16 cellular contexts compared by ENCODE assay signal in the genomic region with DNA sequence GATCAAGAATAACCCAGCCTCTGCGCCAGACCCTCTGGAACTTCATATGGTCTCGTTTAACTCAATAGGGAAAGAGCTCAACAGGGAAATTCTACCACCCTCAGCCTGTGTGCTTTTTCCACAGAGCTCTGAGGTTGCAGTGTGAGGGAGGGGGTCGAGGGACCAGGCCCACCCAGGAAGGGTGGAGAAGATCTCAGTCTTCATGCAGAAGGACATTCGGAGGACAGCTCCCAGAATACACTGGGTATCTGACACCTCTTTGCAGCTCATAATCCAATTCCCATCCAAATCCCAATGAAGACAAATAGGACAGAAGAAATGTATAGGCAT. TPM values are rescaled to one million over a fixed set of nuclear protein-coding genes. Genes with fewer than 3 reads are reported as not detected.
A peak's percentile ranks its signal among the peaks of the same experiment; 100 is the strongest.
DNase-seq lines count a peak whose midpoint lies in the region; ATAC-seq and TF ChIP-seq lines count a peak whose summit lies in the region.
"Had no signal": no experiment of that assay in that cellular context is flagged by ENCODE, and none has a peak within 500 bp of the region (broad histone marks: within the 10 kb centered on the region; RNA-seq: fewer than 3 reads in every experiment).

No MANE protein-coding gene starts in this region.

- DNase-seq in activated CD8-positive, alpha-beta memory T cell treated with anti-CD3 and anti-CD28 coated beads for 24 hours, result peak; percentile 5
- no peak for DNase-seq in activated CD8-positive, alpha-beta memory T cell treated with anti-CD3 and anti-CD28 coated beads, Interleukin-2, amount 50 U/mL, for 4 hours
- peak; percentile 25 for DNase-seq in lung (ENCODE audit: low spot score)
- no peak for DNase-seq in neuronal stem cell (ENCODE audit: low spot score)
- DNase-seq in type B pancreatic cell (ENCODE audit: extremely low spot score, unreplicated experiment), result no peak
- no peak for DNase-seq in OCI-M2 (lab: John Stamatoyannopoulos, UW; ENCODE audit: unreplicated experiment)
- no peak for DNase-seq in SW480 (ENCODE audit: low spot score)
- DNase-seq: CD8-positive, alpha-beta memory T cell; DND-41; GDM1; HCEC 1CT; HFFc6 had no signal

- H2BK15ac ChIP-seq in neuronal stem cell (ENCODE audit: low read length), result no peak overlapping the region

- H2BK120ac ChIP-seq in neuronal stem cell (ENCODE audit: low read depth, low read length), result no peak overlapping the region

- H3K79me1 ChIP-seq in neuronal stem cell (ENCODE audit: low read depth, low read length), result no peaks in the 10 kb centered on the region

- H3K36me3 ChIP-seq in lung (ENCODE audit: control insufficient read depth in 2 of 2, insufficient read depth in 2 of 2, low read length in 2 of 2) (no peaks in the 10 kb centered on the region), neuronal stem cell (replicated peaks in 1 of 2; ENCODE audit: control insufficient read depth in 2 of 2, insufficient read depth in 2 of 2, low read length in 2 of 2) (no peaks in the 10 kb centered on the region)

- H3K4me1 Mint-ChIP-seq in type B pancreatic cell (ENCODE audit: unreplicated experiment), result peaks cover 12% of the 10 kb centered on the region

- no peaks in the 10 kb centered on the region for H3K27me3 Mint-ChIP-seq in type B pancreatic cell

- H3K27me3 ChIP-seq in lung (ENCODE audit: control insufficient read depth, insufficient read depth), result no peaks in the 10 kb centered on the region
- H3K27me3 ChIP-seq in neuronal stem cell (ENCODE audit: control insufficient read depth in 3 of 3, insufficient read depth in 3 of 3, low read depth in 1 of 3, low read length in 3 of 3), result peaks cover 0 to 35% (median 5%) of the 10 kb centered on the region in 3 experiments

- no peaks in the 10 kb centered on the region for H3K9me3 ChIP-seq in lung (ENCODE audit: control insufficient read depth in 2 of 2, insufficient read depth in 1 of 2, low read length in 1 of 2)
- peaks cover 0 to 2% of the 10 kb centered on the region in 2 donors for H3K9me3 ChIP-seq in neuronal stem cell (replicated peaks in 1 of 2; ENCODE audit: control insufficient read depth in 2 of 2, insufficient read depth in 1 of 2, low read depth in 1 of 2, low read length in 2 of 2)
- H3K9me3 ChIP-seq: Caco-2 had no signal

- peak overlapping the region; percentile 11 for H3K18ac ChIP-seq in neuronal stem cell (ENCODE audit: low read length)

- H3K4me3 Mint-ChIP-seq in type B pancreatic cell, result no peak overlapping the region
- H3K4me3 Mint-ChIP-seq: CD8-positive, alpha-beta memory T cell; HFFc6 had no signal

- peak overlapping the region; percentile 2 for H3K27ac Mint-ChIP-seq in type B pancreatic cell
- H3K27ac Mint-ChIP-seq: CD8-positive, alpha-beta memory T cell; HFFc6 had no signal

- no peak overlapping the region for H2BK12ac ChIP-seq in neuronal stem cell (ENCODE audit: low read length)

- no peak overlapping the region for H3K4me2 ChIP-seq in neuronal stem cell (ENCODE audit: insufficient read depth, low read length, poor library complexity, severe bottlenecking)

- H3K23ac ChIP-seq in neuronal stem cell (ENCODE audit: low read depth, low read length, poor library complexity), result no peak overlapping the region

- no peak overlapping the region for H2AK5ac ChIP-seq in neuronal stem cell (ENCODE audit: low read depth, low read length)

- H2AFZ ChIP-seq in neuronal stem cell (ENCODE audit: low read length), result no peak overlapping the region

- no peak overlapping the region for H3K4ac ChIP-seq in neuronal stem cell (ENCODE audit: low read length)

- no peak overlapping the region for H3K27ac ChIP-seq in lung (ENCODE audit: low read depth in 1 of 2, low read length in 1 of 2)
- H3K27ac ChIP-seq in neuronal stem cell (replicated peaks; ENCODE audit: low read length), result no peak overlapping the region
- H3K27ac ChIP-seq: 22Rv1 had no signal

- H3K9me3 Mint-ChIP-seq in type B pancreatic cell, result no peaks in the 10 kb centered on the region
- H3K9me3 Mint-ChIP-seq: CD8-positive, alpha-beta memory T cell; HFFc6 had no signal

- H3K4me3 ChIP-seq in lung (no peak overlapping the region), neuronal stem cell (ENCODE audit: low read length in 2 of 2) (no peak overlapping the region)

- H4K8ac ChIP-seq in neuronal stem cell (ENCODE audit: low read depth, low read length), result no peak overlapping the region

- ATAC-seq in lung (ENCODE audit: insufficient read depth, low FRiP score), result no peak
- no peak for ATAC-seq in HG02840 (IDR thresholded peaks at IDR 0.05; ENCODE audit: low FRiP score, unreplicated experiment)

- H3K9ac ChIP-seq in neuronal stem cell (ENCODE audit: low read depth, low read length, poor library complexity), result no peak overlapping the region

- peak overlapping the region; percentile 17 for H3K14ac ChIP-seq in neuronal stem cell (ENCODE audit: low read length)

- TF ChIP-seq CTCF in lung (IDR thresholded peaks at IDR 0.05; ENCODE audit: control extremely low read depth, extremely low read depth) (no peak), type B pancreatic cell (conservative IDR thresholded peaks at IDR 0.05) (no peak)

- WGBS in lung, 2 donors, result 64 to 85% methylated on average over 4 of the region's 4 CpGs
- no CpG with 5 or more reads among the region's 4 CpGs for WGBS in neuronal stem cell (ENCODE audit: extremely low coverage in 2 of 2, insufficient read length in 2 of 2, insufficient replicate concordance in 1 of 2), 2 donors

- H2BK5ac ChIP-seq in neuronal stem cell (ENCODE audit: low read length), result no peak overlapping the region

- H3K36me3 Mint-ChIP-seq in type B pancreatic cell, result no peaks in the 10 kb centered on the region
- H3K36me3 Mint-ChIP-seq: CD8-positive, alpha-beta memory T cell had no signal

- no peak overlapping the region for H4K91ac ChIP-seq in neuronal stem cell (ENCODE audit: low read depth, low read length, poor library complexity)

- no peaks in the 10 kb centered on the region for H3K4me1 ChIP-seq in lung (ENCODE audit: control insufficient read depth in 2 of 2, insufficient read depth in 2 of 2, low read length in 2 of 2)
- peaks cover 0 to 9% of the 10 kb centered on the region in 2 donors for H3K4me1 ChIP-seq in neuronal stem cell (ENCODE audit: control insufficient read depth in 2 of 2, insufficient read depth in 1 of 2, low read depth in 1 of 2, low read length in 2 of 2)

RNA-seq across cellular contexts. Expression of a gene that starts 56.6 kb away (rescaled TPM):
- total RNA-seq in lung (10 to 100 TPM; 24.3 to 81.1 TPM), type B pancreatic cell (ENCODE audit: low replicate concordance) (71.7 and 170 TPM in 2 replicates)
- 10 to 100 TPM; 37.7 to 70.5 TPM for polyA plus RNA-seq in lung
- polyA plus RNA-seq in neuronal stem cell (2013, experiment 1 of 2), result 0.73 TPM
- polyA plus RNA-seq in neuronal stem cell (2013, experiment 2 of 2), result 0.58 TPM
- total RNA-seq: HFFc6 had no signal
- polyA plus RNA-seq: BJ; CD8-positive, alpha-beta memory T cell had no signal

Comparison
In these comparisons a context has a peak if more than half of its experiments do, and no peak if none do; other contexts are left out.
1. DNase-seq: peak in activated CD8-positive, alpha-beta memory T cell treated with anti-CD3 and anti-CD28 coated beads for 24 hours (single experiment) and lung (single experiment); none in activated CD8-positive, alpha-beta memory T cell treated with anti-CD3 and anti-CD28 coated beads, Interleukin-2, amount 50 U/mL, for 4 hours (single experiment), neuronal stem cell (single experiment), type B pancreatic cell (single experiment), OCI-M2 (single experiment) and SW480 (single experiment).